1 cellular context compared by ENCODE assay signal in the genomic region with DNA sequence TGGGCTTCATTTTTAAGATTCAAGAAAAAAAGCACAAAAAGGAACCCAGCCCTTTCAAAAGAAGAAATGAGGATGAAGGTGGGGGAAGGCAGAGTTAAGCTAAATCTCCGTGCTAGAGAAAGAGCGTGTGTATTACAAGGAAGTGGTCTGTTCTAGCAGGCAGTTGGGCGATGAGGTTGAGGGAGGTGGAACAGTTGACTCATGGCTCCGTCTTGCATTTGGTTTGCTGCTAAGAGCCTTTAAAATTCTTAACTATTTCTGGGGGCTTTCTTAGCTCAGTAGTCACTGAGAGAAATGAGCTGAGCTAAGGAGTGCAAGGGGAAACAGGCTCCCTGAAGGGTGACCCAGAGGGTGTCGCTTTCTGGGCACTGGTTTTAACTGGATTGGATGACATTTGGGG.
TF ChIP-seq lines count a peak whose summit lies in the region.

No MANE protein-coding gene starts in this region.

TF ChIP-seq in GM23338, 12 proteins besides CTCF, POLR2A, EP300 and RAD21 (continued from another document):
- TF ChIP-seq EZH2 (IDR thresholded peaks at IDR 0.05; ENCODE audit: low read depth, unreplicated experiment) (no peak), JUNB (IDR thresholded peaks at IDR 0.05; ENCODE audit: unreplicated experiment) (no peak), EZH2phosphoT487 (IDR thresholded peaks at IDR 0.05; ENCODE audit: unreplicated experiment) (no peak), ZNF114 (CRISPR knock-in tag; IDR thresholded peaks at IDR 0.05) (no peak), ZNF462 (CRISPR knock-in tag; IDR thresholded peaks at IDR 0.05) (no peak)
- TF ChIP-seq, protein P1, sequence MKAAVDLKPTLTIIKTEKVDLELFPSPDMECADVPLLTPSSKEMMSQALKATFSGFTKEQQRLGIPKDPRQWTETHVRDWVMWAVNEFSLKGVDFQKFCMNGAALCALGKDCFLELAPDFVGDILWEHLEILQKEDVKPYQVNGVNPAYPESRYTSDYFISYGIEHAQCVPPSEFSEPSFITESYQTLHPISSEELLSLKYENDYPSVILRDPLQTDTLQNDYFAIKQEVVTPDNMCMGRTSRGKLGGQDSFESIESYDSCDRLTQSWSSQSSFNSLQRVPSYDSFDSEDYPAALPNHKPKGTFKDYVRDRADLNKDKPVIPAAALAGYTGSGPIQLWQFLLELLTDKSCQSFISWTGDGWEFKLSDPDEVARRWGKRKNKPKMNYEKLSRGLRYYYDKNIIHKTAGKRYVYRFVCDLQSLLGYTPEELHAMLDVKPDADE (IDR thresholded peaks at IDR 0.05), result no peak
